ENCODE assay signal across 24 cellular contexts in genomic region chr13:99808786-99809185, GRCh38.
"Had no signal": no experiment of that assay in that cellular context is flagged by ENCODE, and none has a peak within 500 bp of the region (broad histone marks: within the 10 kb centered on the region; RNA-seq: fewer than 3 reads in every experiment).

No MANE protein-coding gene starts in this region.

- DNase-seq: stimulated activated CD4-positive, alpha-beta T cell treated with anti-CD3 and anti-CD28 coated beads, Interleukin-2, amount 100 ng/mL, for 48 hours; stimulated activated CD4-positive, alpha-beta T cell treated with anti-CD3 and anti-CD28 coated beads, Interleukin-4, amount 100 ng/mL, for 1 hour; stimulated activated CD4-positive, alpha-beta T cell treated with anti-CD3 and anti-CD28 coated beads, Interleukin-4, amount 100 ng/mL, for 24 hours; stimulated activated CD4-positive, alpha-beta T cell treated with anti-CD3 and anti-CD28 coated beads, Interleukin-4, amount 100 ng/mL, for 4 hours; stimulated activated CD8-positive, alpha-beta memory T cell treated with anti-CD3 and anti-CD28 coated beads, Interleukin-4, amount 100 ng/mL, for 48 hours; stimulated activated naive B cell treated with anti-CD40 and anti-IgM and Interleukin-4, amounts not matched to agents 10 μg/mL and 1 μg/mL and 100 μg/mL, for 72 hours; stimulated activated naive CD4-positive, alpha-beta T cell; stimulated activated naive CD4-positive, alpha-beta T cell treated with Interleukin-2 at 50 U/mL for 16 hours; stimulated activated naive CD8-positive, alpha-beta T cell treated with anti-CD3 and anti-CD28 coated beads, Interleukin-15, amount 100 ng/mL, for 72 hours; stimulated activated naive CD8-positive, alpha-beta T cell treated with anti-CD3 and anti-CD28 coated beads, Interleukin-15, Interleukin-2, amounts not matched to agents 100 U/mL and 50 U/mL, for 24 hours; stomach; substantia nigra; testis; thyroid gland; tibial artery; transverse colon; trophoblast cell; upper lobe of left lung; upper lobe of right lung; uterus had no signal

- H3K27ac ChIP-seq: stomach, suprapubic skin, testis, thoracic aorta, thyroid gland, tibial artery, tibial nerve, transverse colon, upper lobe of left lung, upper lobe of right lung, uterus, vagina had no signal

- H3K4me3 ChIP-seq: stomach, suprapubic skin, testis, thoracic aorta, thyroid gland, tibial artery, tibial nerve, transverse colon, upper lobe of left lung, upper lobe of right lung, uterus, vagina had no signal

- H3K4me1 ChIP-seq: stomach, suprapubic skin, testis, thyroid gland, tibial artery, tibial nerve, upper lobe of left lung, upper lobe of right lung, uterus, vagina had no signal

- H3K9me3 ChIP-seq: stomach, suprapubic skin, testis, thoracic aorta, thyroid gland, tibial artery, tibial nerve, transverse colon, upper lobe of left lung, upper lobe of right lung, uterus, vagina had no signal

- H3K36me3 ChIP-seq: stomach, suprapubic skin, thoracic aorta, thyroid gland, tibial artery, tibial nerve, transverse colon, upper lobe of left lung, upper lobe of right lung, uterus, vagina had no signal

- H3K27me3 ChIP-seq: stomach, suprapubic skin, testis, thyroid gland, tibial artery, tibial nerve, transverse colon, upper lobe of left lung, upper lobe of right lung, uterus, vagina had no signal
